ENCODE assay signal across 1 cellular context in the genomic region with DNA sequence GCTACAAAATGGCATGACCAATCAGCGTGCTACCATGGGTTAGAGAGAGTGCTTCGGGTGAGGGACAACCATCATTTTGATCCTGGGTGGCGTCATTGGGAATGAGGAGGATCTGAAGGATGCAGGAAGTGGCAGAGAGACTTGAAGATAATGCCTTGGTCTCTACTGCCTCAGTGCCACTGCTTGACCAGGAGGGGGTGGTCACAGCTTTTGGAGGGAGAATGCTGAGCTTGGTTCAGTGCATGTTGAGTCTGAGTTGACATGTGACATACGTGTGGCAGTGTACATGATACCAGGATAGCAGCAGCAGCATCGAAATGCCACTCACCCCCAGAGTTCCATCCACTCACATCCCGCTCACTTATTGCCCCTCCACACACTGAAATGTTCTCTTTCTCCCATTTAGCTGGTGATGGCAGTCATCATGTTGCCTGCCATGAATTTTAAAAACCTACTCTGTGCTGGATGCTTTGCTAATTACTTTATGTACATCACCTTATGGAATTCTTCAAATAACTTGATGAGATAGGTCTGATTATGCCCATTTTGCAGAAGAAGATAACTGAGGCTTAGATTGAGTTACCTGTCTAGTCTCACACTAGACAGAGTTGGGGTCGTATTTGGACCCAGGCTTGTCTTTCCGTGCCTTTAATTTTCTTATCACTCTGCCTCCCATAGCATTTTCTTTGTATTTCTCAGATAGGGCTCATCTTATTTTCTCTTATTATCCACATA.
TF ChIP-seq lines count a peak whose summit lies in the region.

No MANE protein-coding gene starts in this region.

TF ChIP-seq in K562, 482 proteins besides CTCF, POLR2A, EP300 and RAD21:
- TF ChIP-seq ZNF384 (IDR thresholded peaks at IDR 0.05; ENCODE audit: low read depth, low read length) = no peak
- no peak for TF ChIP-seq KAT2B (IDR thresholded peaks at IDR 0.05; ENCODE audit: low read depth, low read length)
- no peak for TF ChIP-seq MAFF (IDR thresholded peaks at IDR 0.05; ENCODE audit: low read length)
- peak; percentile 18 for TF ChIP-seq RBM25 (IDR thresholded peaks at IDR 0.05; ENCODE audit: low read depth, low read length, severe bottlenecking)
- TF ChIP-seq, protein P1, sequence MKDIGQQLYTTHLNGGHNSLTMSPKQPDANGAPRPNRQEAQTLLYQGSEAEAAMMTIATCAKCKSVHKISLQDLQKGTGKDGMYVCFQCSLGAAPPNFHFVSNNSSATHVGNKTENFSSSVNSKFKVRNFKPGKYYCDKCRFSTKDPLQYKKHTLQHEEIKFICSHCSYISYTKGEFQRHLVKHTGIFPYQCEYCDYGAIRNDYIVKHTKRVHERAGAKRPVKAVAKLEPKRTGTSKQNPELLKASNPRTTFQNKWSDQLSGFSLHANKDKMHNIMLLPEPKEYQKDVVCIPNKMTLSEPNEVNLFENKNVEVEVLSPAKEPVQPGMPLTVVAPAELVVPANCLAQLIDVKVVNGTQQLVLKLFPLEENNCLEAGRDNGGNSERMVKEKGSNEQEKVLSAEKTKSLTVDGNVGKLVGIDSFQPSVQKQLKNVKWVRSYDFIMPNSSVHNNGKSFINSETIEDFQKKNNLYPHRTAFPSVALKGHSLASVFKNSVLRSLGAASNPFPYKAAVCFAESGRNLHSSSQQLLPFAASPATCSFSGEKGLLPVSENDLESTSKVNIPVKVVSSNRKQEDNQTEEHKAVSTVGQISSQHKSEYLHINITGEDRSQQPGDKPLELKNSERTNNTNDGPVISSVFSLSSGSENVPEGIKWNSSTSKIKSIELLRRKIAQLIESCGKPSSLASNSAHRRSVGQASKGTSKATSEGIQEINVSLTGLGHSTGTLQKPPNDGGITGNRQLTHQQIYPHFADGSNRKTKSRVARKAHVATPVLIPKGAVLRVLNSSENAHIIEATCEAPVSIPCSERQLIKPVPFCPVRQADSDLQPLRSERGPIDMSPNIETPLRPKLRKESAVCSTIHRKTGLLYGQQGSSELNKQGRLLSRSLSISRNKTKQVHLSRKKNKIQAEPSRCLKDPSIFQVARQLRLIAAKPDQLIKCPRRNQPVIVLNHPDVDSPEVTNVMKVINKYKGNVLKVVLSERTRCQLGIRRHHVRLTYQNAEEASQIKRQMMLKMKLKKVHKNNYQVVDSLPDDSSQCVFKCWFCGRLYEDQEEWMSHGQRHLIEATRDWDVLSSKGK (CRISPR knock-in tag; IDR thresholded peaks at IDR 0.05) = no peak
TF ChIP-seq in K562: peak in this region for 1.
